1 cellular context compared by ENCODE assay signal in the genomic region with DNA sequence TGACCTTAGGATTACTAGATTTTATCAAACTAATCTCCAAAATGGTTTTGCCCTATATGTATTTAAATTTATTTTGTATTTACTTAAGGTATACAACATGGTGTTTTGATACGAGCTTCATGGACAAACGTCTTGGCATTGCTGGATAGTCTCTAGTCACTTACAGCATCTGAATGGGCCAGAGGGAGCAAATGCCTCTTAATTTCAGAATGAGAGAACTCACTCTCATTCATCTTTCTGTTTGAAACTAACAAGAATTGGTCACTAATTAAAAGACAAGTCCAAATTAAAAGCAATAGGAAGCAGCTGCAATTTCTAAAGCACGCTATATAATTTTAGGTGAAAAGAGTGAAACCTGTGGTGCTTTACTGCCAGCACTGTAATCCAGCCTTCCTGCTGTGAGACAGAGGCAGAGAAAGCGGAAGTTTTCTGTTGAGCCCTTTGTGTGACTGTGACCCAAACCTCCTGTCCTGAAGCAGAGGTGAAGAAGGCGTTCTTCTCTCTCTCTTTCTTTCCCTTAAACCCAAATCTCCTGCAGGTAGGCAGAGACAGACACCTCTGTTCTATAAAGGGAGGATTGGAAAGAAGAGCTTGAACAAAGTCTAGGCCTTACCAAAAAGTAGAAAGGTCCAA.
A peak's percentile ranks its signal among the peaks of the same experiment; 100 is the strongest.
TF ChIP-seq lines count a peak whose summit lies in the region.

No MANE protein-coding gene starts in this region.

TF ChIP-seq in H1, 55 proteins besides CTCF, POLR2A, EP300 and RAD21 (continued from another document):
- TF ChIP-seq, protein P1, sequence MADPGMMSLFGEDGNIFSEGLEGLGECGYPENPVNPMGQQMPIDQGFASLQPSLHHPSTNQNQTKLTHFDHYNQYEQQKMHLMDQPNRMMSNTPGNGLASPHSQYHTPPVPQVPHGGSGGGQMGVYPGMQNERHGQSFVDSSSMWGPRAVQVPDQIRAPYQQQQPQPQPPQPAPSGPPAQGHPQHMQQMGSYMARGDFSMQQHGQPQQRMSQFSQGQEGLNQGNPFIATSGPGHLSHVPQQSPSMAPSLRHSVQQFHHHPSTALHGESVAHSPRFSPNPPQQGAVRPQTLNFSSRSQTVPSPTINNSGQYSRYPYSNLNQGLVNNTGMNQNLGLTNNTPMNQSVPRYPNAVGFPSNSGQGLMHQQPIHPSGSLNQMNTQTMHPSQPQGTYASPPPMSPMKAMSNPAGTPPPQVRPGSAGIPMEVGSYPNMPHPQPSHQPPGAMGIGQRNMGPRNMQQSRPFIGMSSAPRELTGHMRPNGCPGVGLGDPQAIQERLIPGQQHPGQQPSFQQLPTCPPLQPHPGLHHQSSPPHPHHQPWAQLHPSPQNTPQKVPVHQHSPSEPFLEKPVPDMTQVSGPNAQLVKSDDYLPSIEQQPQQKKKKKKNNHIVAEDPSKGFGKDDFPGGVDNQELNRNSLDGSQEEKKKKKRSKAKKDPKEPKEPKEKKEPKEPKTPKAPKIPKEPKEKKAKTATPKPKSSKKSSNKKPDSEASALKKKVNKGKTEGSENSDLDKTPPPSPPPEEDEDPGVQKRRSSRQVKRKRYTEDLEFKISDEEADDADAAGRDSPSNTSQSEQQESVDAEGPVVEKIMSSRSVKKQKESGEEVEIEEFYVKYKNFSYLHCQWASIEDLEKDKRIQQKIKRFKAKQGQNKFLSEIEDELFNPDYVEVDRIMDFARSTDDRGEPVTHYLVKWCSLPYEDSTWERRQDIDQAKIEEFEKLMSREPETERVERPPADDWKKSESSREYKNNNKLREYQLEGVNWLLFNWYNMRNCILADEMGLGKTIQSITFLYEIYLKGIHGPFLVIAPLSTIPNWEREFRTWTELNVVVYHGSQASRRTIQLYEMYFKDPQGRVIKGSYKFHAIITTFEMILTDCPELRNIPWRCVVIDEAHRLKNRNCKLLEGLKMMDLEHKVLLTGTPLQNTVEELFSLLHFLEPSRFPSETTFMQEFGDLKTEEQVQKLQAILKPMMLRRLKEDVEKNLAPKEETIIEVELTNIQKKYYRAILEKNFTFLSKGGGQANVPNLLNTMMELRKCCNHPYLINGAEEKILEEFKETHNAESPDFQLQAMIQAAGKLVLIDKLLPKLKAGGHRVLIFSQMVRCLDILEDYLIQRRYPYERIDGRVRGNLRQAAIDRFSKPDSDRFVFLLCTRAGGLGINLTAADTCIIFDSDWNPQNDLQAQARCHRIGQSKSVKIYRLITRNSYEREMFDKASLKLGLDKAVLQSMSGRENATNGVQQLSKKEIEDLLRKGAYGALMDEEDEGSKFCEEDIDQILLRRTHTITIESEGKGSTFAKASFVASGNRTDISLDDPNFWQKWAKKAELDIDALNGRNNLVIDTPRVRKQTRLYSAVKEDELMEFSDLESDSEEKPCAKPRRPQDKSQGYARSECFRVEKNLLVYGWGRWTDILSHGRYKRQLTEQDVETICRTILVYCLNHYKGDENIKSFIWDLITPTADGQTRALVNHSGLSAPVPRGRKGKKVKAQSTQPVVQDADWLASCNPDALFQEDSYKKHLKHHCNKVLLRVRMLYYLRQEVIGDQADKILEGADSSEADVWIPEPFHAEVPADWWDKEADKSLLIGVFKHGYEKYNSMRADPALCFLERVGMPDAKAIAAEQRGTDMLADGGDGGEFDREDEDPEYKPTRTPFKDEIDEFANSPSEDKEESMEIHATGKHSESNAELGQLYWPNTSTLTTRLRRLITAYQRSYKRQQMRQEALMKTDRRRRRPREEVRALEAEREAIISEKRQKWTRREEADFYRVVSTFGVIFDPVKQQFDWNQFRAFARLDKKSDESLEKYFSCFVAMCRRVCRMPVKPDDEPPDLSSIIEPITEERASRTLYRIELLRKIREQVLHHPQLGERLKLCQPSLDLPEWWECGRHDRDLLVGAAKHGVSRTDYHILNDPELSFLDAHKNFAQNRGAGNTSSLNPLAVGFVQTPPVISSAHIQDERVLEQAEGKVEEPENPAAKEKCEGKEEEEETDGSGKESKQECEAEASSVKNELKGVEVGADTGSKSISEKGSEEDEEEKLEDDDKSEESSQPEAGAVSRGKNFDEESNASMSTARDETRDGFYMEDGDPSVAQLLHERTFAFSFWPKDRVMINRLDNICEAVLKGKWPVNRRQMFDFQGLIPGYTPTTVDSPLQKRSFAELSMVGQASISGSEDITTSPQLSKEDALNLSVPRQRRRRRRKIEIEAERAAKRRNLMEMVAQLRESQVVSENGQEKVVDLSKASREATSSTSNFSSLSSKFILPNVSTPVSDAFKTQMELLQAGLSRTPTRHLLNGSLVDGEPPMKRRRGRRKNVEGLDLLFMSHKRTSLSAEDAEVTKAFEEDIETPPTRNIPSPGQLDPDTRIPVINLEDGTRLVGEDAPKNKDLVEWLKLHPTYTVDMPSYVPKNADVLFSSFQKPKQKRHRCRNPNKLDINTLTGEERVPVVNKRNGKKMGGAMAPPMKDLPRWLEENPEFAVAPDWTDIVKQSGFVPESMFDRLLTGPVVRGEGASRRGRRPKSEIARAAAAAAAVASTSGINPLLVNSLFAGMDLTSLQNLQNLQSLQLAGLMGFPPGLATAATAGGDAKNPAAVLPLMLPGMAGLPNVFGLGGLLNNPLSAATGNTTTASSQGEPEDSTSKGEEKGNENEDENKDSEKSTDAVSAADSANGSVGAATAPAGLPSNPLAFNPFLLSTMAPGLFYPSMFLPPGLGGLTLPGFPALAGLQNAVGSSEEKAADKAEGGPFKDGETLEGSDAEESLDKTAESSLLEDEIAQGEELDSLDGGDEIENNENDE (IDR thresholded peaks at IDR 0.05; ENCODE audit: insufficient replicate concordance, low read length), result peak; percentile 28
- TF ChIP-seq TAF1 (IDR thresholded peaks at IDR 0.05; ENCODE audit: low read depth, low read length), result 0 out of 2 replicates have a peak, but pooled peaks have one; percentile 34
- peak; percentile 32 for TF ChIP-seq ASH2L (IDR thresholded peaks at IDR 0.05; ENCODE audit: low read length)
- no peak for TF ChIP-seq KDM1A (IDR thresholded peaks at IDR 0.05; ENCODE audit: borderline replicate concordance, low read length)
